ENCODE assay signal across 20 cellular contexts in the genomic region with DNA sequence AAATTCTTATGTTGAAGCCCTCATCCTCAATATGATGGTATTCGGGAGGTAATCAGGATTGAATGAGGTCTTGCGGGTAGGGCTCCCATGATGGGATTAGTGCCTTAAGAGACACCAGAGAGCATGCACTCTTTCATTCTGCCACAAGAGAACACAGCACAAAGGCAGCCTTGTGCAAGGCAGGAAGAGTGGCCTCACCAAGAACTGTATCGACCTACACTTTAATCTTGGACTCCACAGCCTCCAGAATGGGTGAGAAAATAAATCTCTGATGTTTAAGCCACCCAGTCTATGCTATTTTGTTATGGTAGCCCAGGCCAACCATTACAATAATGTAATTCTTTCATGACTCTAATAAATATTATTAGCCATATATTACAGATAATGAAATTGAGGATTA.
"Had no signal": no experiment of that assay in that cellular context is flagged by ENCODE, and none has a peak within 500 bp of the region (broad histone marks: within the 10 kb centered on the region; RNA-seq: fewer than 3 reads in every experiment).

No MANE protein-coding gene starts in this region.

- ATAC-seq: activated CD4-positive, CD25-positive, alpha-beta regulatory T cell treated with anti-CD3 and anti-CD28 coated beads, Interleukin-2, amount 50 U/mL, for 24 hours; natural killer cell treated with Interleukin-12 subunit alpha and Interleukin-12 subunit beta and Interleukin-15 and Interleukin-18, amount 100 ng/mL, for 72 hours; right cardiac atrium had no signal

- H3K4me3 Mint-ChIP-seq: activated naive CD8-positive, alpha-beta T cell treated with anti-CD3 and anti-CD28 coated beads, Interleukin-2, amount 10 ng/mL, durations not matched to agents 7 days and 5 days; natural killer cell treated with Interleukin-12 subunit alpha and Interleukin-12 subunit beta and Interleukin-15 and Interleukin-18, amount 100 ng/mL, for 72 hours had no signal

- H3K4me2 ChIP-seq: smooth muscle cell had no signal

- H3K27me3 ChIP-seq: esophagus muscularis mucosa, stomach had no signal

- H3K27ac ChIP-seq: coronary artery, esophagus muscularis mucosa, stomach, thoracic aorta had no signal

- H3K36me3 ChIP-seq: stomach had no signal

- DNase-seq: activated CD4-positive, alpha-beta T cell treated with anti-CD3 and anti-CD28 coated beads, Interleukin-2, amount 50 U/mL, for 1 hour; activated CD8-positive, alpha-beta memory T cell treated with anti-CD3 and anti-CD28 coated beads for 24 hours; activated naive CD4-positive, alpha-beta T cell; activated naive CD8-positive, alpha-beta T cell treated with anti-CD3 and anti-CD28 coated beads, Interleukin-2, amount 10 ng/mL, durations not matched to agents 7 days and 5 days; central memory CD4-positive, alpha-beta T cell; effector CD4-positive, alpha-beta T cell; hypothalamus; mesenchymal stem cell; occipital lobe; right cardiac atrium; stomach; T-helper 9 cell had no signal

- H3K9me3 Mint-ChIP-seq: activated naive CD8-positive, alpha-beta T cell treated with anti-CD3 and anti-CD28 coated beads, Interleukin-2, amount 10 ng/mL, durations not matched to agents 7 days and 5 days; brain; natural killer cell treated with Interleukin-12 subunit alpha and Interleukin-12 subunit beta and Interleukin-15 and Interleukin-18, amount 100 ng/mL, for 72 hours had no signal

- H3K36me3 Mint-ChIP-seq: natural killer cell treated with Interleukin-12 subunit alpha and Interleukin-12 subunit beta and Interleukin-15 and Interleukin-18, amount 100 ng/mL, for 72 hours had no signal

- H3K27ac Mint-ChIP-seq: activated naive CD8-positive, alpha-beta T cell treated with anti-CD3 and anti-CD28 coated beads, Interleukin-2, amount 10 ng/mL, durations not matched to agents 7 days and 5 days; brain; natural killer cell treated with Interleukin-12 subunit alpha and Interleukin-12 subunit beta and Interleukin-15 and Interleukin-18, amount 100 ng/mL, for 72 hours; progenitor cell of endocrine pancreas had no signal

- H3K4me3 ChIP-seq: coronary artery, esophagus muscularis mucosa, smooth muscle cell, stomach, thoracic aorta had no signal

- H3K9me3 ChIP-seq: esophagus muscularis mucosa, stomach, thoracic aorta had no signal

- H3K27me3 Mint-ChIP-seq: activated naive CD8-positive, alpha-beta T cell treated with anti-CD3 and anti-CD28 coated beads, Interleukin-2, amount 10 ng/mL, durations not matched to agents 7 days and 5 days; natural killer cell treated with Interleukin-12 subunit alpha and Interleukin-12 subunit beta and Interleukin-15 and Interleukin-18, amount 100 ng/mL, for 72 hours; progenitor cell of endocrine pancreas had no signal
